ENCODE assay signal across 13 cellular contexts in the genomic region with DNA sequence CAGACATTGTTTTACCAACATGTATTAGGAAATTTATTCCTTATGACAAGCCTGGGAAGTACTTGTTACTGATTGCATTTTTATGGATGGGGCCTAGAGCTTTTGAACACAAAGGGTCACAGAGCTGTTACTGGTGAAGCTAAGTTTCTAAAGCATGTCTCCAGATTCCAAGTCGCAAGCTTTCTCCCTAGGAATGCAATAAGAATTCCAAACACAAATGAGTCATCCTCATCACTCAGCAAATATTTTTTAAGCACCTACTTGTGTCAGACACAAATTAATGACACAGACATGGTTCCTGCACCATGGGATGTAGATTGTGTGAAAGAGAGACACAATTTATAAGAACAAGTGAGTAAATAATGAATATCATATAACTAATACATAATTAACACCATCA. TPM values are rescaled to one million over a fixed set of nuclear protein-coding genes. Genes with fewer than 3 reads are reported as not detected.
A peak's percentile ranks its signal among the peaks of the same experiment; 100 is the strongest.
DNase-seq lines count a peak whose midpoint lies in the region; ATAC-seq and TF ChIP-seq lines count a peak whose summit lies in the region.
"Had no signal": no experiment of that assay in that cellular context is flagged by ENCODE, and none has a peak within 500 bp of the region (broad histone marks: within the 10 kb centered on the region; RNA-seq: fewer than 3 reads in every experiment).

No MANE protein-coding gene starts in this region.

- H3K4me1 Mint-ChIP-seq in stimulated activated naive B cell treated with anti-CD40 and anti-IgM and Interleukin-4, amounts not matched to agents 10 μg/mL and 1 μg/mL and 100 μg/mL, for 72 hours: no peaks in the 10 kb centered on the region
- no peaks in the 10 kb centered on the region for H3K4me1 Mint-ChIP-seq in activated naive CD8-positive, alpha-beta T cell treated with anti-CD3 and anti-CD28 coated beads, Interleukin-2, amount 50 U/mL, for 24 hours

- H2AFZ ChIP-seq in mammary epithelial cell (ENCODE audit: low read depth, low read length): no peak overlapping the region

- in situ Hi-C loops in ACHN (cut with HindIII; ENCODE audit: low pct_ligation_motif_present, low pct_unique_long_range_greater_than_20kb, low sequenced_read_pairs): no loop called here
- in situ Hi-C loops in mammary epithelial cell (cut with MboI; ENCODE audit: low sequenced_read_pairs in 2 of 2): no loop called here

- peak; percentile 88 for DNase-seq in ACHN
- peak; percentile 74 for DNase-seq in mammary epithelial cell
- DNase-seq in left lung: no peak
- DNase-seq in stimulated activated naive B cell treated with anti-CD40 and anti-IgM and Interleukin-4, amounts not matched to agents 10 μg/mL and 1 μg/mL and 100 μg/mL, for 72 hours: no peak
- no peak for DNase-seq in activated naive CD8-positive, alpha-beta T cell treated with anti-CD3 and anti-CD28 coated beads, Interleukin-2, amount 50 U/mL, for 24 hours
- DNase-seq: Kasumi-1, thyroid gland had no signal

- ATAC-seq in left lung (peak; percentile 92), GM18520 (IDR thresholded peaks at IDR 0.05; ENCODE audit: unreplicated experiment) (no peak), GM18519 (IDR thresholded peaks at IDR 0.05; ENCODE audit: low FRiP score, unreplicated experiment) (no peak)
- ATAC-seq in stimulated activated naive B cell treated with anti-CD40 and anti-IgM and Interleukin-4, amounts not matched to agents 10 μg/mL and 1 μg/mL and 100 μg/mL, for 72 hours (replicated peaks): no peak
- ATAC-seq in activated naive CD8-positive, alpha-beta T cell treated with anti-CD3 and anti-CD28 coated beads, Interleukin-2, amount 50 U/mL, for 24 hours: no peak
- ATAC-seq: activated CD4-positive, CD25-positive, alpha-beta regulatory T cell treated with anti-CD3 and anti-CD28 coated beads, Interleukin-2, amount 50 U/mL, for 24 hours had no signal

- H3K27ac ChIP-seq in HUES48 (ENCODE audit: low read depth, low read length) (peak overlapping the region; percentile 75), mammary epithelial cell (ENCODE audit: insufficient read depth, low read depth, low read length) (peak overlapping the region; percentile 96), left lung (peak overlapping the region; percentile 6 to 14)
- H3K27ac ChIP-seq: C4-2B, thyroid gland had no signal

- whole genome bisulfite sequencing in mammary epithelial cell (ENCODE audit: low coverage, missing lambda C conversion rate): 7% methylated on average over 1 of the region's 1 CpG

- no peaks in the 10 kb centered on the region for H4K20me1 ChIP-seq in mammary epithelial cell (ENCODE audit: insufficient read depth, low read length)

- BruUV-seq in mammary epithelial cell (replicated peaks; lab: Mats Ljungman, UMichigan): TSS peak; percentile 51

- H3K4me1 ChIP-seq in HUES48 (ENCODE audit: control insufficient read depth, insufficient read depth, low read length): peaks cover 18% of the 10 kb centered on the region
- H3K4me1 ChIP-seq in mammary epithelial cell (ENCODE audit: insufficient read depth, low read length): peaks cover 51% of the 10 kb centered on the region
- H3K4me1 ChIP-seq in left lung: no peaks in the 10 kb centered on the region

- H3K9ac ChIP-seq in HUES48 (ENCODE audit: low read depth, low read length) (no peak overlapping the region), mammary epithelial cell (ENCODE audit: insufficient read depth, low read length) (peak overlapping the region; percentile 36)

- H3K4me3 Mint-ChIP-seq in stimulated activated naive B cell treated with anti-CD40 and anti-IgM and Interleukin-4, amounts not matched to agents 10 μg/mL and 1 μg/mL and 100 μg/mL, for 72 hours: no peak overlapping the region
- no peak overlapping the region for H3K4me3 Mint-ChIP-seq in activated naive CD8-positive, alpha-beta T cell treated with anti-CD3 and anti-CD28 coated beads, Interleukin-2, amount 50 U/mL, for 24 hours

- H3K9me3 Mint-ChIP-seq in stimulated activated naive B cell treated with anti-CD40 and anti-IgM and Interleukin-4, amounts not matched to agents 10 μg/mL and 1 μg/mL and 100 μg/mL, for 72 hours: no peaks in the 10 kb centered on the region
- no peaks in the 10 kb centered on the region for H3K9me3 Mint-ChIP-seq in activated naive CD8-positive, alpha-beta T cell treated with anti-CD3 and anti-CD28 coated beads, Interleukin-2, amount 50 U/mL, for 24 hours

- H3K9me3 ChIP-seq in HUES48 (ENCODE audit: control insufficient read depth, insufficient read depth, low read length) (no peaks in the 10 kb centered on the region), mammary epithelial cell (replicated peaks; ENCODE audit: insufficient read depth, low read length) (no peaks in the 10 kb centered on the region), left lung (no peaks in the 10 kb centered on the region)
- H3K9me3 ChIP-seq: thyroid gland had no signal

- no peak overlapping the region for H3K27ac Mint-ChIP-seq in stimulated activated naive B cell treated with anti-CD40 and anti-IgM and Interleukin-4, amounts not matched to agents 10 μg/mL and 1 μg/mL and 100 μg/mL, for 72 hours
- no peak overlapping the region for H3K27ac Mint-ChIP-seq in activated naive CD8-positive, alpha-beta T cell treated with anti-CD3 and anti-CD28 coated beads, Interleukin-2, amount 50 U/mL, for 24 hours

- H3K36me3 ChIP-seq in HUES48 (ENCODE audit: control insufficient read depth, insufficient read depth, low read length) (no peaks in the 10 kb centered on the region), mammary epithelial cell (ENCODE audit: insufficient read depth, low read length) (no peaks in the 10 kb centered on the region), left lung (no peaks in the 10 kb centered on the region)
- H3K36me3 ChIP-seq: thyroid gland had no signal

- TF ChIP-seq CTCF in mammary epithelial cell (conservative IDR thresholded peaks at IDR 0.05 in 1 of 2, IDR thresholded peaks at IDR 0.05 in 1 of 2; ENCODE audit: extremely low read depth in 1 of 2, insufficient read depth in 1 of 2, low read depth in 1 of 2, low read length in 2 of 2): no peak
- TF ChIP-seq CTCF in left lung (IDR thresholded peaks at IDR 0.05): no peak

- CTCF ChIA-PET in mammary epithelial cell (lab: Charles Lee; ENCODE audit: low non-redundant PET): no interaction called here

- H3K4me3 ChIP-seq in HUES48 (ENCODE audit: low read depth, low read length) (no peak overlapping the region), mammary epithelial cell (replicated peaks in 1 of 3; ENCODE audit: insufficient read depth in 1 of 3, low read depth in 2 of 3, low read length in 3 of 3) (no peak overlapping the region), left lung (no peak overlapping the region)
- H3K4me3 ChIP-seq: thyroid gland had no signal

- no peaks in the 10 kb centered on the region for H3K79me2 ChIP-seq in mammary epithelial cell (ENCODE audit: insufficient read depth, low read length)

- intact Hi-C loops in mammary epithelial cell (cut with micrococcal nuclease): loop anchor here (1.0 kb wide), 1 partner anchor 11 kb away; the partner anchor contains the start of gene SH3RF2
- intact Hi-C loops in left lung (cut with DNase I): no loop called here

- H3K4me2 ChIP-seq in mammary epithelial cell (ENCODE audit: insufficient read depth, low read depth, low read length): peak overlapping the region; percentile 53

- H3K27me3 Mint-ChIP-seq in stimulated activated naive B cell treated with anti-CD40 and anti-IgM and Interleukin-4, amounts not matched to agents 10 μg/mL and 1 μg/mL and 100 μg/mL, for 72 hours: no peaks in the 10 kb centered on the region
- H3K27me3 Mint-ChIP-seq in activated naive CD8-positive, alpha-beta T cell treated with anti-CD3 and anti-CD28 coated beads, Interleukin-2, amount 50 U/mL, for 24 hours: peaks cover 2% of the 10 kb centered on the region

- dilution Hi-C loops in mammary epithelial cell (cut with HindIII; ENCODE audit: low sequenced_read_pairs): no loop called here

- no peaks in the 10 kb centered on the region for H3K27me3 ChIP-seq in HUES48 (ENCODE audit: control insufficient read depth, insufficient read depth, low read length)
- no peaks in the 10 kb centered on the region for H3K27me3 ChIP-seq in mammary epithelial cell (ENCODE audit: insufficient read depth, low read length)
- peaks cover 0 to under 1% of the 10 kb centered on the region in 2 donors for H3K27me3 ChIP-seq in left lung
- H3K27me3 ChIP-seq: thyroid gland had no signal

- no peaks in the 10 kb centered on the region for H3K36me3 Mint-ChIP-seq in stimulated activated naive B cell treated with anti-CD40 and anti-IgM and Interleukin-4, amounts not matched to agents 10 μg/mL and 1 μg/mL and 100 μg/mL, for 72 hours
- no peaks in the 10 kb centered on the region for H3K36me3 Mint-ChIP-seq in activated naive CD8-positive, alpha-beta T cell treated with anti-CD3 and anti-CD28 coated beads, Interleukin-2, amount 50 U/mL, for 24 hours (ENCODE audit: low read depth)

RNA-seq across cellular contexts. Expression of gene SH3RF2, which starts 11.0 kb away (rescaled TPM):
- total RNA-seq in mammary epithelial cell (10 to 100 TPM; 57.3 to 76.1 TPM), left lung (10 to 100 TPM; 11.7 to 20.3 TPM)
- 27.3 TPM for polyA plus RNA-seq in mammary epithelial cell
- polyA minus RNA-seq in mammary epithelial cell: 44.5 TPM

RNA-seq across cellular contexts. Expression of gene GRXCR2, which starts 52.5 kb away (rescaled TPM):
- total RNA-seq in mammary epithelial cell (not detected), left lung (not detected)
- polyA plus RNA-seq in mammary epithelial cell: not detected
- polyA minus RNA-seq in mammary epithelial cell: not detected
- total RNA-seq: skeletal muscle tissue had no signal

Comparison
In these comparisons a context has a peak if more than half of its experiments do, and no peak if none do; other contexts are left out.
1. DNase-seq: peak in ACHN (single experiment) and mammary epithelial cell (single experiment); none in left lung (0 of 2), stimulated activated naive B cell treated with anti-CD40 and anti-IgM and Interleukin-4, amounts not matched to agents 10 μg/mL and 1 μg/mL and 100 μg/mL, for 72 hours (single experiment) and activated naive CD8-positive, alpha-beta T cell treated with anti-CD3 and anti-CD28 coated beads, Interleukin-2, amount 50 U/mL, for 24 hours (single experiment).
2. H3K27ac ChIP-seq: peak in every context shown above with its lines; median percentile 96 in mammary epithelial cell; 75 in HUES48; 10 in left lung.